ENCODE assay signal across 2 cellular contexts in the genomic region with DNA sequence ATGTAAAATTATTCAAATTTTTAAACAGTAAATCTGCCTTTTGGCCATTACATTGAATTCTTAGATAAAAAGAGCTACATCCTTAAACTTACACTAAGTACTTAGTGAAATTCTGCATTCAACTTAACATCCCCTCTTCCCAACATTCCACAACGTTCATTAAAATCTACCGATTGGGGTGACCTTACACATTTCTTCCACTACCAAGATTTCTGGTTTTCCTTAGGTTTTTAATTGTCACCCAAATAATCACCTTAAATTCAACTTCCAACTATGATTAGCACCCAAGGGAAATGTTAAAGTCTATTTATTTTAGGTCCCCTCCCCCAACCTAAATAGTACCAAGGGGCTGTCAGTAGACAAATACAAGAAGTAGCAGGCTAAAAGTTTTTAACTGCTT.
A peak's percentile ranks its signal among the peaks of the same experiment; 100 is the strongest.
TF ChIP-seq lines count a peak whose summit lies in the region.

No MANE protein-coding gene starts in this region.

TF ChIP-seq in A549, 52 proteins besides CTCF, POLR2A, EP300 and RAD21:
- TF ChIP-seq HOXA7 (CRISPR knock-in tag; IDR thresholded peaks at IDR 0.05): peak; percentile 91
- peak; percentile 19; the same call in 1 of the 2 replicates for TF ChIP-seq FOSB (CRISPR knock-in tag; IDR thresholded peaks at IDR 0.05)
- TF ChIP-seq, protein P1, sequence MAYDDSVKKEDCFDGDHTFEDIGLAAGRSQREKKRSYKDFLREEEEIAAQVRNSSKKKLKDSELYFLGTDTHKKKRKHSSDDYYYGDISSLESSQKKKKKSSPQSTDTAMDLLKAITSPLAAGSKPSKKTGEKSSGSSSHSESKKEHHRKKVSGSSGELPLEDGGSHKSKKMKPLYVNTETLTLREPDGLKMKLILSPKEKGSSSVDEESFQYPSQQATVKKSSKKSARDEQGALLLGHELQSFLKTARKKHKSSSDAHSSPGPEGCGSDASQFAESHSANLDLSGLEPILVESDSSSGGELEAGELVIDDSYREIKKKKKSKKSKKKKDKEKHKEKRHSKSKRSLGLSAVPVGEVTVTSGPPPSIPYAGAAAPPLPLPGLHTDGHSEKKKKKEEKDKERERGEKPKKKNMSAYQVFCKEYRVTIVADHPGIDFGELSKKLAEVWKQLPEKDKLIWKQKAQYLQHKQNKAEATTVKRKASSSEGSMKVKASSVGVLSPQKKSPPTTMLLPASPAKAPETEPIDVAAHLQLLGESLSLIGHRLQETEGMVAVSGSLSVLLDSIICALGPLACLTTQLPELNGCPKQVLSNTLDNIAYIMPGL (CRISPR knock-in tag; IDR thresholded peaks at IDR 0.05; ENCODE audit: borderline replicate concordance): peak; percentile 16; the same call in 1 of the 2 replicates
- no peak for TF ChIP-seq FOSL2 (IDR thresholded peaks at IDR 0.05)
- TF ChIP-seq FOSL2 (CRISPR knock-in tag; IDR thresholded peaks at IDR 0.05): 0 out of 2 replicates have a peak, but pooled peaks have one; percentile 4
- 0 out of 2 replicates have a peak, but pooled peaks have one; percentile 7 for TF ChIP-seq TP53 (CRISPR knock-in tag; IDR thresholded peaks at IDR 0.05)
- TF ChIP-seq ZNF302 (CRISPR knock-in tag; IDR thresholded peaks at IDR 0.05): no peak
- TF ChIP-seq SREBF2 (IDR thresholded peaks at IDR 0.05): no peak
- 0 out of 2 replicates have a peak, but pooled peaks have one; percentile 19 for TF ChIP-seq RARB (CRISPR knock-in tag; IDR thresholded peaks at IDR 0.05)
- TF ChIP-seq TFCP2L1 (CRISPR knock-in tag; IDR thresholded peaks at IDR 0.05): peak; percentile 68

TF ChIP-seq in SK-N-SH, 30 proteins besides CTCF, POLR2A, EP300 and RAD21:
- TF ChIP-seq ELF1 (IDR thresholded peaks at IDR 0.05) (no peak), FOXM1 (IDR thresholded peaks at IDR 0.05; ENCODE audit: low read depth) (no peak), MEF2A (IDR thresholded peaks at IDR 0.05; ENCODE audit: borderline replicate concordance, low read depth) (no peak), FOXJ3 (CRISPR knock-in tag; IDR thresholded peaks at IDR 0.05) (no peak), GATA2 (CRISPR knock-in tag; IDR thresholded peaks at IDR 0.05) (no peak), JUND (IDR thresholded peaks at IDR 0.05) (no peak), TAF1 (IDR thresholded peaks at IDR 0.05; ENCODE audit: borderline replicate concordance, low read depth, low read length) (no peak), TEAD4 (IDR thresholded peaks at IDR 0.05; ENCODE audit: borderline replicate concordance, insufficient read depth) (no peak), NRF1 (IDR thresholded peaks at IDR 0.05; ENCODE audit: low read depth, low read length) (no peak), CHD2 (IDR thresholded peaks at IDR 0.05; ENCODE audit: low read length, partially characterized antibody) (no peak), YY1 (IDR thresholded peaks at IDR 0.05; ENCODE audit: low read depth) (no peak)
- TF ChIP-seq, protein P2, sequence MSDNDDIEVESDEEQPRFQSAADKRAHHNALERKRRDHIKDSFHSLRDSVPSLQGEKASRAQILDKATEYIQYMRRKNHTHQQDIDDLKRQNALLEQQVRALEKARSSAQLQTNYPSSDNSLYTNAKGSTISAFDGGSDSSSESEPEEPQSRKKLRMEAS (IDR thresholded peaks at IDR 0.05; ENCODE audit: low read depth): no peak
